In the genomic region with DNA sequence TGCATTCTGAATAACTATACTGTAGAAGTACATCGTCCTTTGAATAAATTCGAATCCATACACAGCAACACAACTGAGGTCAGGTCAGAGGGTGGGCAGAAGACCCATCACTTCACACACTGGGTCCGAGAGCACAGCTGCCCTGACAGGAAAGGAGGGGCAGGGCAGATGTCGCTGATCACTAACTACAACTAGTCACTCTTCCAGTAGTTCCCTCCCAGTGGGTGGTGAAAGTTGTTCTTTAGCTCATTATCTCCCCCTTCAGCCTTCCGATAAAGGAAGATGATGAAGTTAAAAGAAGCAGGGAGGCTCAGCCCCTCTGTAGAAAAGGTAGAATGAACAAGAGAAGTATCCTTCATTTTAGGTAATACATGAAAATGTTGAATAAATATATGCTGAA, we compare ENCODE assay signal across 9 cellular contexts.
DNase-seq lines count a peak whose midpoint lies in the region; ATAC-seq, FAIRE-seq and TF ChIP-seq lines count a peak whose summit lies in the region.
"Had no signal": no experiment of that assay in that cellular context is flagged by ENCODE, and none has a peak within 500 bp of the region (broad histone marks: within the 10 kb centered on the region; RNA-seq: fewer than 3 reads in every experiment).

No MANE protein-coding gene starts in this region.

- TF ChIP-seq CTCF in CD14-positive monocyte (IDR thresholded peaks at IDR 0.05) (no peak), GM10266 (IDR thresholded peaks at IDR 0.05; ENCODE audit: control insufficient read depth, insufficient read depth, low read depth, missing control alignments) (no peak)

- peak overlapping the region in 1 of 2 donors; percentile 6 for H3K4me3 Mint-ChIP-seq in CD14-positive monocyte

- peaks cover 5% of the 10 kb centered on the region for H3K4me1 Mint-ChIP-seq in CD14-positive monocyte

- peaks cover 0 to 1% (median 1%) of the 10 kb centered on the region in 3 donors for H3K27me3 Mint-ChIP-seq in CD14-positive monocyte (ENCODE audit: low read depth in 3 of 3)

- ATAC-seq in stimulated activated naive CD8-positive, alpha-beta T cell treated with anti-CD3 and anti-CD28 coated beads, Interleukin-15, Interleukin-2, amounts not matched to agents 100 U/mL and 50 U/mL, for 24 hours, result peak; percentile 72

- no peaks in the 10 kb centered on the region for H3K36me3 Mint-ChIP-seq in CD14-positive monocyte

- H3K27ac Mint-ChIP-seq in CD14-positive monocyte, result no peak overlapping the region

- no peak overlapping the region for H3K27ac ChIP-seq in substantia nigra (ENCODE audit: low read depth, low read length, poor library complexity, severe bottlenecking)

- DNase-seq in HTR-8/SVneo (ENCODE audit: insufficient read length, low spot score) (peak; percentile 6), activated T-cell treated with anti-CD3 and anti-CD28 coated beads for 4 hours (peak; percentile 34), iPS DF 19.7 (ENCODE audit: low read depth, low spot score) (peak; percentile 57), NCI-H1417 (lab: John Stamatoyannopoulos, UW) (no peak), CD14-positive monocyte (ENCODE audit: low spot score) (no peak), GM10266 (ENCODE audit: extremely low spot score) (no peak), substantia nigra (lab: John Stamatoyannopoulos, UW) (no peak)
- peak; percentile 21 for DNase-seq in stimulated activated naive CD8-positive, alpha-beta T cell treated with anti-CD3 and anti-CD28 coated beads, Interleukin-15, Interleukin-2, amounts not matched to agents 100 U/mL and 50 U/mL, for 24 hours
- DNase-seq: heart right ventricle had no signal

- intact Hi-C loops in CD14-positive monocyte (cut with micrococcal nuclease), result no loop called here

- H3K9me3 Mint-ChIP-seq in CD14-positive monocyte, result peaks cover 0 to 3% (median 0%) of the 10 kb centered on the region in 7 donors

- FAIRE-seq in HTR-8/SVneo (lab: Jason Lieb, UNC), result peak; percentile 54

Comparison
In these comparisons a context has a peak if more than half of its experiments do, and no peak if none do; other contexts are left out.
1. DNase-seq: peak in HTR-8/SVneo (single experiment), activated T-cell treated with anti-CD3 and anti-CD28 coated beads for 4 hours (single experiment), iPS DF 19.7 (single experiment) and stimulated activated naive CD8-positive, alpha-beta T cell treated with anti-CD3 and anti-CD28 coated beads, Interleukin-15, Interleukin-2, amounts not matched to agents 100 U/mL and 50 U/mL, for 24 hours (single experiment); none in NCI-H1417 (0 of 3), CD14-positive monocyte (single experiment), GM10266 (single experiment) and substantia nigra (0 of 49).